ENCODE assay signal across 23 cellular contexts in genomic region chr6:27593861-27594260, GRCh38.
DNase-seq lines count a peak whose midpoint lies in the region; TF ChIP-seq lines count a peak whose summit lies in the region.
"Had no signal": no experiment of that assay in that cellular context is flagged by ENCODE, and none has a peak within 500 bp of the region (broad histone marks: within the 10 kb centered on the region; RNA-seq: fewer than 3 reads in every experiment).

No MANE protein-coding gene starts in this region.

- dilution Hi-C loops in mammary epithelial cell (cut with HindIII; ENCODE audit: low sequenced_read_pairs) = no loop called here

- peak overlapping the region in 2 of 3 experiments; percentile 13 to 37 for H3K4me3 ChIP-seq in mammary epithelial cell (replicated peaks in 1 of 3; ENCODE audit: insufficient read depth in 1 of 3, low read depth in 2 of 3, low read length in 3 of 3)
- no peak overlapping the region for H3K4me3 ChIP-seq in breast epithelium
- H3K4me3 ChIP-seq in OCI-LY1 (ENCODE audit: low read depth, low read length, poor library complexity, severe bottlenecking) = peak overlapping the region; percentile 59
- no peak overlapping the region for H3K4me3 ChIP-seq in hepatocyte
- no peak overlapping the region for H3K4me3 ChIP-seq in smooth muscle cell

- CTCF ChIA-PET in mammary epithelial cell (lab: Charles Lee; ENCODE audit: low non-redundant PET) = interaction anchor here (0.7 kb wide), 1 partner anchor 159 kb away, joined by 5 read pairs; no protein-coding TSS in a partner anchor

- H3K27ac ChIP-seq in mammary epithelial cell (ENCODE audit: insufficient read depth, low read depth, low read length) (no peak overlapping the region), breast epithelium (no peak overlapping the region), OCI-LY1 (ENCODE audit: low read depth, low read length, poor library complexity, severe bottlenecking) (no peak overlapping the region), hepatocyte (no peak overlapping the region), smooth muscle cell (ENCODE audit: low read depth) (no peak overlapping the region)
- H3K27ac ChIP-seq: neutrophil, RWPE1 had no signal

- no peak for TF ChIP-seq CTCF in mammary epithelial cell (conservative IDR thresholded peaks at IDR 0.05 in 1 of 2, IDR thresholded peaks at IDR 0.05 in 1 of 2; ENCODE audit: extremely low read depth in 1 of 2, insufficient read depth in 1 of 2, low read depth in 1 of 2, low read length in 2 of 2)
- no peak for TF ChIP-seq CTCF in breast epithelium (IDR thresholded peaks at IDR 0.05)
- no peak for TF ChIP-seq CTCF in OCI-LY1 (IDR thresholded peaks at IDR 0.05; ENCODE audit: low read length)
- TF ChIP-seq CTCF in hepatocyte (IDR thresholded peaks at IDR 0.05; ENCODE audit: poor library complexity) = no peak
- TF ChIP-seq CTCF in smooth muscle cell (IDR thresholded peaks at IDR 0.05; ENCODE audit: borderline replicate concordance, insufficient read depth, poor library complexity, severe bottlenecking) = no peak

- no peaks in the 10 kb centered on the region for H3K27me3 ChIP-seq in mammary epithelial cell (ENCODE audit: insufficient read depth, low read length)
- peaks cover 0 to 87% of the 10 kb centered on the region in 2 donors for H3K27me3 ChIP-seq in breast epithelium
- no peaks in the 10 kb centered on the region for H3K27me3 ChIP-seq in OCI-LY1 (ENCODE audit: insufficient read depth, low read length)
- H3K27me3 ChIP-seq in hepatocyte = peaks cover 39% of the 10 kb centered on the region
- peaks cover 46% of the 10 kb centered on the region for H3K27me3 ChIP-seq in smooth muscle cell (ENCODE audit: low read depth)

- H3K79me2 ChIP-seq in mammary epithelial cell (ENCODE audit: insufficient read depth, low read length) (no peaks in the 10 kb centered on the region), OCI-LY1 (ENCODE audit: insufficient read depth, low read length) (no peaks in the 10 kb centered on the region), hepatocyte (no peaks in the 10 kb centered on the region), smooth muscle cell (ENCODE audit: low read depth) (no peaks in the 10 kb centered on the region)

- H2AFZ ChIP-seq in mammary epithelial cell (ENCODE audit: low read depth, low read length) (peak overlapping the region; percentile 49), OCI-LY1 (ENCODE audit: low read length) (no peak overlapping the region), hepatocyte (no peak overlapping the region), smooth muscle cell (ENCODE audit: low read depth) (no peak overlapping the region)

- WGBS in mammary epithelial cell (ENCODE audit: low coverage, missing lambda C conversion rate) = 22% methylated on average over 5 of the region's 5 CpGs
- 20% methylated on average over 5 of the region's 5 CpGs for WGBS in hepatocyte (ENCODE audit: low lambda C conversion rate, missing lambda C conversion rate)
- 20% methylated on average over 5 of the region's 5 CpGs for WGBS in smooth muscle cell (ENCODE audit: low lambda C conversion rate)

- BruUV-seq in mammary epithelial cell (replicated peaks; lab: Mats Ljungman, UMichigan) = no TSS peak

- H3K9me3 ChIP-seq in mammary epithelial cell (replicated peaks; ENCODE audit: insufficient read depth, low read length) = no peaks in the 10 kb centered on the region
- no peaks in the 10 kb centered on the region for H3K9me3 ChIP-seq in breast epithelium
- H3K9me3 ChIP-seq in OCI-LY1 (ENCODE audit: low read length) = no peaks in the 10 kb centered on the region
- no peaks in the 10 kb centered on the region for H3K9me3 ChIP-seq in hepatocyte (ENCODE audit: low read depth)
- no peaks in the 10 kb centered on the region for H3K9me3 ChIP-seq in smooth muscle cell (replicated peaks; ENCODE audit: low read depth)
- H3K9me3 ChIP-seq: neutrophil had no signal

- H3K9me2 ChIP-seq in OCI-LY1 (ENCODE audit: low read depth, low read length) = no peaks in the 10 kb centered on the region
- H3K9me2 ChIP-seq in hepatocyte (replicated peaks; ENCODE audit: insufficient read depth) = no peaks in the 10 kb centered on the region

- H3K9ac ChIP-seq in mammary epithelial cell (ENCODE audit: insufficient read depth, low read length) (no peak overlapping the region), OCI-LY1 (ENCODE audit: low read length) (no peak overlapping the region), smooth muscle cell (ENCODE audit: low read depth) (no peak overlapping the region)

- TF ChIP-seq POLR2A in breast epithelium (IDR thresholded peaks at IDR 0.05) = no peak

- H3K4me2 ChIP-seq in mammary epithelial cell (ENCODE audit: insufficient read depth, low read depth, low read length) = peak overlapping the region; percentile 69
- H3K4me2 ChIP-seq in OCI-LY1 (ENCODE audit: low read length) = peak overlapping the region; percentile 69
- H3K4me2 ChIP-seq in hepatocyte = peak overlapping the region; percentile 79
- H3K4me2 ChIP-seq in smooth muscle cell = peak overlapping the region; percentile 88

- H3K4me1 ChIP-seq in mammary epithelial cell (ENCODE audit: insufficient read depth, low read length) = peaks cover 13% of the 10 kb centered on the region
- H3K4me1 ChIP-seq in breast epithelium = no peaks in the 10 kb centered on the region
- H3K4me1 ChIP-seq in OCI-LY1 (ENCODE audit: insufficient read depth, low read length, severe bottlenecking) = peaks cover 22% of the 10 kb centered on the region
- H3K4me1 ChIP-seq in hepatocyte (ENCODE audit: insufficient read depth) = no peaks in the 10 kb centered on the region
- H3K4me1 ChIP-seq in smooth muscle cell (ENCODE audit: low read depth) = no peaks in the 10 kb centered on the region

- DNase-seq in mammary epithelial cell = no peak
- DNase-seq in breast epithelium (ENCODE audit: low spot score in 2 of 2) = no peak
- DNase-seq in hepatocyte (ENCODE audit: low spot score) = no peak
- DNase-seq in smooth muscle cell (lab: John Stamatoyannopoulos, UW; ENCODE audit: unreplicated experiment) = no peak
- DNase-seq in kidney tubule cell (ENCODE audit: low spot score) = no peak
- DNase-seq in stimulated activated CD4-positive, alpha-beta T cell treated with anti-CD3 and anti-CD28 coated beads, Interleukin-15, amount 100 ng/mL, for 24 hours = no peak
- DNase-seq in globus pallidus (ENCODE audit: low spot score) = no peak
- DNase-seq: ACHN; activated CD4-positive, alpha-beta T cell treated with anti-CD3 and anti-CD28 coated beads, Interleukin-2, amount 10 ng/mL, durations not matched to agents 24 days and 14 days; activated CD8-positive, alpha-beta memory T cell treated with anti-CD3 and anti-CD28 coated beads, Interleukin-2, amount 50 U/mL, for 4 hours; activated gamma-delta T cell treated with Interleukin-2 at 50 U/mL for 16 hours; anterior cingulate cortex; CD4-positive, CD25-positive, alpha-beta regulatory T cell; DND-41; effector CD4-positive, alpha-beta T cell; HFFc6; left cardiac atrium; NCI-H1105 treated with DMSO at 0.1 percent for 48 hours; stimulated activated naive CD4-positive, alpha-beta T cell treated with Interleukin-2 at 50 U/mL for 16 hours; SW 1271 had no signal

- in situ Hi-C loops in mammary epithelial cell (cut with MboI; ENCODE audit: low sequenced_read_pairs in 2 of 2) = no loop called here

- no peaks in the 10 kb centered on the region for H3K36me3 ChIP-seq in mammary epithelial cell (ENCODE audit: insufficient read depth, low read length)
- H3K36me3 ChIP-seq in breast epithelium = no peaks in the 10 kb centered on the region
- no peaks in the 10 kb centered on the region for H3K36me3 ChIP-seq in OCI-LY1 (ENCODE audit: insufficient read depth, low read length)
- no peaks in the 10 kb centered on the region for H3K36me3 ChIP-seq in hepatocyte (replicated peaks; ENCODE audit: insufficient read depth, low read depth)
- H3K36me3 ChIP-seq in smooth muscle cell (ENCODE audit: low read depth) = no peaks in the 10 kb centered on the region
- H3K36me3 ChIP-seq: neutrophil had no signal

- intact Hi-C loops in mammary epithelial cell (cut with micrococcal nuclease) (loop anchor here (2.0 to 5.0 kb wide), 4 partner anchors 41 to 1143 kb away; partner anchors contain the start of gene POM121L2), breast epithelium (cut with DNase I; ENCODE audit: low total_unique reads) (no loop called here)

- no peaks in the 10 kb centered on the region for H4K20me1 ChIP-seq in mammary epithelial cell (ENCODE audit: insufficient read depth, low read length)
- H4K20me1 ChIP-seq in OCI-LY1 (ENCODE audit: insufficient read depth, low read length) = no peaks in the 10 kb centered on the region
- H4K20me1 ChIP-seq in hepatocyte (ENCODE audit: insufficient read depth, poor library complexity, severe bottlenecking) = no peaks in the 10 kb centered on the region
- no peaks in the 10 kb centered on the region for H4K20me1 ChIP-seq in smooth muscle cell (ENCODE audit: low read depth)

- no peaks in the 10 kb centered on the region for H3F3A ChIP-seq in OCI-LY1 (ENCODE audit: insufficient read depth, low read length)
- peaks cover 9% of the 10 kb centered on the region for H3F3A ChIP-seq in smooth muscle cell (ENCODE audit: low read depth)

Comparison
In these comparisons a context has a peak if more than half of its experiments do, and no peak if none do; other contexts are left out.
1. H3K4me3 ChIP-seq: peak in mammary epithelial cell (2 of 3) and OCI-LY1 (single experiment); none in breast epithelium (0 of 3), hepatocyte (single experiment) and smooth muscle cell (single experiment).
2. Peak in every context shown above with its lines, with median percentiles within 50 percentile points of each other: H3K4me2 ChIP-seq.